In the genomic region with DNA sequence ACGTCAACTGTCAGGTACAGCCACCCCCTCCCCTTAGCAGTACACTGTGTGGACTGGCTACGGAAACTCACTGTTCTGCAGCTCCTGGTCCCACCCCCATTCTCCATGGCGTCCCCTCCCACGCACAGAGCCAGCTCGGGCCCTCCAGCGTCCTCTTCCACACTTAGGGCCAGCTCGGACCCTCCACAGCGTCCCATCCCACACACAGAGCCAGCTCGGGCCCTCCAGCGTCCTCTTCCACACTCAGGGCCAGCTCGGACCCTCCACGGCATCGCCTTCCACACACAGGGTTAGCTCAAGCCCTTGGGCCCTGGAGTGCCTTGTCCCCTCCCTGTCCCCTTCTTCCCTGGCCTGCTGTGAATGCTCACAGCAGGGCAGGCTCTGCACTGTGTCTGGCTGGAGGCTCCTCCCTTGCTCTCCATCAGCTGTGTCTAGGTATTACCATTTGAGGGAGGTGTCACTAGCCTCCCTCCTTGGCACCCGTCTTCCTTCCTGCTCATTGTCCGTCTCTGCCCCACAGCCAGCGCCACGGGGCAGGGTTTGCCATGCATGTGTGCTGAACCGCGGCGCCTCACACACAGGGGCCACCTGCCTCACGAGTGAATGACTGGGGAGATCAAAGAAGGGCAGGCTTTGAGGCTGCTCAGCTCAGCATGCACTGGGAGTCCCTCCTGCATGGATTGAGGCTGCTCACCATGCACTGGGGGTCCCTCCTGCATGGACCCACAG, we compare ENCODE assay signal across 28 cellular contexts.
DNase-seq lines count a peak whose midpoint lies in the region; ATAC-seq, FAIRE-seq and TF ChIP-seq lines count a peak whose summit lies in the region.
"Had no signal": no experiment of that assay in that cellular context is flagged by ENCODE, and none has a peak within 500 bp of the region (broad histone marks: within the 10 kb centered on the region; RNA-seq: fewer than 3 reads in every experiment).

No MANE protein-coding gene starts in this region.

- intact Hi-C loops in K562 (cut with micrococcal nuclease), result no loop called here
- intact Hi-C loops in sciatic nerve (cut with DNase I), result no loop called here
- intact Hi-C loops in thyroid gland (cut with DNase I), result no loop called here

- H3K27ac ChIP-seq in HEK293 (ENCODE audit: extremely low read depth, low read depth, low read length) (no peak overlapping the region), K562 (ENCODE audit: extremely low read depth, low read depth, low read length) (no peak overlapping the region), thyroid gland (no peak overlapping the region)
- H3K27ac ChIP-seq: colonic mucosa, HL-60, neural progenitor cell, stomach, transverse colon had no signal

- ATAC-seq in K562 (no peak), sciatic nerve (peak; percentile 17), GM21786 (IDR thresholded peaks at IDR 0.05; ENCODE audit: unreplicated experiment) (no peak)
- ATAC-seq: activated T-cell treated with anti-CD3 and anti-CD28 coated beads, Interleukin-2, amount 50 U/mL, for 72 hours; GM12878 had no signal

- H3K27me3 ChIP-seq in K562 (ENCODE audit: control insufficient read depth in 2 of 2, insufficient read depth in 2 of 2, low read length in 2 of 2) (no peaks in the 10 kb centered on the region), thyroid gland (no peaks in the 10 kb centered on the region)
- H3K27me3 ChIP-seq: colonic mucosa, neural progenitor cell, stomach, transverse colon had no signal

- TF ChIP-seq POLR2A in K562 (conservative IDR thresholded peaks at IDR 0.05) (no peak), thyroid gland (IDR thresholded peaks at IDR 0.05) (no peak)

- TF ChIP-seq RAD21 in K562 (CRISPR knock-in tag; conservative IDR thresholded peaks at IDR 0.05 in 1 of 2, IDR thresholded peaks at IDR 0.05 in 1 of 2), result no peak

- 97% methylated on average over 16 of the region's 21 CpGs for WGBS in K562 (ENCODE audit: insufficient coverage, low coverage, missing lambda C conversion rate)
- 94 to 95% methylated on average over 14 to 21 of the region's 21 CpGs for WGBS in thyroid gland, 2 donors

- TF ChIP-seq CTCF in HEK293 (tag by site-specific recombination; IDR thresholded peaks at IDR 0.05) (no peak), K562 (IDR thresholded peaks at IDR 0.05 in 2 of 3, conservative IDR thresholded peaks at IDR 0.05 in 1 of 3; ENCODE audit: insufficient read depth in 2 of 3, low read depth in 1 of 3, low read length in 3 of 3) (no peak), thyroid gland (IDR thresholded peaks at IDR 0.05) (no peak)

- H4K20me1 ChIP-seq in K562 (replicated peaks; ENCODE audit: control insufficient read depth, insufficient read depth, low read length), result no peaks in the 10 kb centered on the region

- POLR2A ChIA-PET in HEK293 (lab: Yijun Ruan, JAX) (no interaction called here), K562 (lab: Yijun Ruan, JAX) (no interaction called here)

- no peaks in the 10 kb centered on the region for H3K9me3 Mint-ChIP-seq in activated naive CD4-positive, alpha-beta T cell treated with anti-CD3 and anti-CD28 coated beads, Interleukin-2, amount 50 U/mL, for 24 hours
- H3K9me3 Mint-ChIP-seq: activated T-cell treated with anti-CD3 and anti-CD28 coated beads, Interleukin-2, amount 50 U/mL, for 72 hours; neural progenitor cell had no signal

- H3K36me3 ChIP-seq in HEK293 (ENCODE audit: control insufficient read depth in 2 of 2, insufficient read depth in 1 of 2, low read length in 2 of 2) (peaks cover 12 to 86% of the 10 kb centered on the region in 2 experiments; a peak in 2 of 3 replicates), K562 (ENCODE audit: control insufficient read depth, insufficient read depth, low read length) (peaks cover 73% of the 10 kb centered on the region), thyroid gland (peaks cover 18 to 39% of the 10 kb centered on the region in 2 donors)
- H3K36me3 ChIP-seq: neural progenitor cell had no signal

- CTCF ChIA-PET in HEK293 (lab: Yijun Ruan, JAX) (interaction anchor here (0.6 kb wide), 1 partner anchor 9 kb away, joined by 3 read pairs; no protein-coding TSS in a partner anchor), K562 (lab: Yijun Ruan, JAX; ENCODE audit: low intra/inter-chr PET ratio) (no interaction called here)

- H3K27me3 Mint-ChIP-seq in activated naive CD4-positive, alpha-beta T cell treated with anti-CD3 and anti-CD28 coated beads, Interleukin-2, amount 50 U/mL, for 24 hours, result no peaks in the 10 kb centered on the region

- H3K27ac Mint-ChIP-seq in activated naive CD4-positive, alpha-beta T cell treated with anti-CD3 and anti-CD28 coated beads, Interleukin-2, amount 50 U/mL, for 24 hours, result peak overlapping the region; percentile 79
- H3K27ac Mint-ChIP-seq: activated T-cell treated with anti-CD3 and anti-CD28 coated beads, Interleukin-2, amount 50 U/mL, for 72 hours; neural progenitor cell had no signal

- peaks cover 3% of the 10 kb centered on the region for H3K9me1 ChIP-seq in K562 (ENCODE audit: control insufficient read depth, insufficient read depth, low read length)

- no peak for FAIRE-seq in K562 (lab: Jason Lieb, UNC)
- FAIRE-seq: GM12878 had no signal

- H3K4me1 ChIP-seq in HEK293 (ENCODE audit: control insufficient read depth, insufficient read depth, low read length) (no peaks in the 10 kb centered on the region), K562 (replicated peaks in 1 of 2; ENCODE audit: control insufficient read depth in 2 of 2, insufficient read depth in 2 of 2, low read length in 2 of 2) (0 out of 5 replicates have a peak, but pooled peaks cover 0 to 3% of the 10 kb centered on the region in 2 experiments), thyroid gland (peaks cover 10 to 16% of the 10 kb centered on the region in 2 donors)
- H3K4me1 ChIP-seq: colonic mucosa, neural progenitor cell, transverse colon had no signal

- no peaks in the 10 kb centered on the region for H3K79me2 ChIP-seq in K562 (ENCODE audit: control insufficient read depth, insufficient read depth, low read length)

- no TSS peak for BruUV-seq in K562 (replicated peaks; lab: Mats Ljungman, UMichigan)

- DNase-seq in activated naive CD4-positive, alpha-beta T cell treated with anti-CD3 and anti-CD28 coated beads, Interleukin-2, amount 50 U/mL, for 16 hours, result no peak
- DNase-seq in K562 (ENCODE audit: extremely low read depth in 1 of 4, low spot score in 3 of 4), result no peak
- DNase-seq in sciatic nerve (ENCODE audit: low spot score), result no peak
- no peak for DNase-seq in thyroid gland
- DNase-seq in SW 1271 (lab: John Stamatoyannopoulos, UW), result no peak
- DNase-seq: activated CD4-positive, alpha-beta T cell treated with anti-CD3 and anti-CD28 coated beads, Interleukin-2, amount 50 U/mL, for 4 hours; activated naive CD4-positive, alpha-beta T cell; activated T-cell treated with anti-CD3 and anti-CD28 coated beads, Interleukin-2, amount 50 U/mL, for 72 hours; Calu3; colonic mucosa; effector memory CD4-positive, alpha-beta T cell; EL; erythroblast; head of caudate nucleus; MV-4-11; NCI-H146; NCI-H526 treated with DMSO at 0.1 percent for 48 hours; SIG-M5; stomach; T1000; transverse colon had no signal

- TF ChIP-seq EP300 in K562 (IDR thresholded peaks at IDR 0.05; ENCODE audit: low read length), result no peak

- no peak overlapping the region for H3K9ac ChIP-seq in K562 (ENCODE audit: insufficient read depth in 1 of 2, low read depth in 2 of 2, low read length in 2 of 2)
- H3K9ac ChIP-seq: neural progenitor cell had no signal

- no peak overlapping the region for H3K4me2 ChIP-seq in K562 (ENCODE audit: insufficient read depth, low read length)
- H3K4me2 ChIP-seq: neural progenitor cell had no signal

- H2AFZ ChIP-seq in K562 (ENCODE audit: low read depth, low read length), result no peak overlapping the region
- H2AFZ ChIP-seq: neural progenitor cell had no signal

- no peaks in the 10 kb centered on the region for H3K4me1 Mint-ChIP-seq in activated naive CD4-positive, alpha-beta T cell treated with anti-CD3 and anti-CD28 coated beads, Interleukin-2, amount 50 U/mL, for 24 hours

- in situ Hi-C loops in K562 (cut with MboI), result no loop called here

- H3K4me3 ChIP-seq in HEK293 (ENCODE audit: low read depth, low read length) (no peak overlapping the region), K562 (no peak overlapping the region), thyroid gland (replicated peaks in 1 of 3) (no peak overlapping the region)
- H3K4me3 ChIP-seq: colonic mucosa, GM12878, lung, neural progenitor cell, stomach, transverse colon had no signal

- no peak overlapping the region for H3K4me3 Mint-ChIP-seq in activated naive CD4-positive, alpha-beta T cell treated with anti-CD3 and anti-CD28 coated beads, Interleukin-2, amount 50 U/mL, for 24 hours
- H3K4me3 Mint-ChIP-seq: activated T-cell treated with anti-CD3 and anti-CD28 coated beads, Interleukin-2, amount 50 U/mL, for 72 hours; neural progenitor cell had no signal

- H3K36me3 Mint-ChIP-seq in activated naive CD4-positive, alpha-beta T cell treated with anti-CD3 and anti-CD28 coated beads, Interleukin-2, amount 50 U/mL, for 24 hours, result peaks cover 27% of the 10 kb centered on the region

- H3K9me3 ChIP-seq in HEK293 (ENCODE audit: control insufficient read depth, insufficient read depth, low read depth, low read length) (no peaks in the 10 kb centered on the region), K562 (replicated peaks; ENCODE audit: control insufficient read depth, insufficient read depth, low read depth, low read length) (no peaks in the 10 kb centered on the region), thyroid gland (no peaks in the 10 kb centered on the region)
- H3K9me3 ChIP-seq: colonic mucosa, stomach, transverse colon had no signal

TF ChIP-seq in HEK293, 187 proteins besides CTCF, POLR2A, EP300 and RAD21 (continues in another document):
- peak; percentile 40; the same call in 1 of the 2 replicates for TF ChIP-seq ZIC2 (tag by site-specific recombination; IDR thresholded peaks at IDR 0.05)

TF ChIP-seq in K562, 482 proteins besides CTCF, POLR2A, EP300 and RAD21 (continues in another document):
- TF ChIP-seq POLR2G (IDR thresholded peaks at IDR 0.05; ENCODE audit: low read depth, low read length), result peak; percentile 40; the same call in 1 of the 2 replicates
- no peak for TF ChIP-seq TEAD4 (IDR thresholded peaks at IDR 0.05; ENCODE audit: low read length)
- no peak for TF ChIP-seq TEAD4 (CRISPR knock-in tag; IDR thresholded peaks at IDR 0.05; ENCODE audit: borderline replicate concordance)
